Comparison of ENCODE assay signal across 8 cellular contexts in the genomic region with DNA sequence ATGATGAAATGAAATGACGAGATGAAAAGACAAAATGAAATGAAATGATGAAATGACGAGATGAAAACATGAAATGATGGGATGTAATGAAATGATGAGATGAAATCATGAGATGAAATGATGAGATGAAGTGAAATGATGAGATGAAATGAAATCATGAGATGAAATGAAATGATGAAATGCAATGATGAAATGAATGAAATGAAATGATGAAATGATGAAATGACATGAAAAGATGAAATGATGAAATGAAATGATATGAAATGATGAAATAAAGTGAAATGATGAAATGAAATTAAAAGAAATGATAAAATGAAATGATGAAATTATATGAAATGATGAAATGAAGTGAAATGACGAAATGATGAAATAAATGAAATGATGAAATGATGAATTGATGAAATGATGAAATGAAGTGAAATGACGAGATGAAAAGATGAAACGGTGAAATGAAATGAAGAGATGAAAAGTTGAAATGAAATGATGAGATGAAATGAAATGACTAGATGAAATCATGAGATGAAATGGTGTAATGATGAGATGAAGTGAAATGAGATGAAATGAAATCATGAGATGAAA. TPM values are rescaled to one million over a fixed set of nuclear protein-coding genes. Genes with fewer than 3 reads are reported as not detected.
"Had no signal": no experiment of that assay in that cellular context is flagged by ENCODE, and none has a peak within 500 bp of the region (broad histone marks: within the 10 kb centered on the region; RNA-seq: fewer than 3 reads in every experiment).

No MANE protein-coding gene starts in this region.

RNA-seq across cellular contexts. Expression of gene TP53TG3D, which starts 30.9 kb away (rescaled TPM):
- total RNA-seq: colonic mucosa, endodermal cell, gastroesophageal sphincter, hepatocyte, kidney, left colon, mesenteric fat pad, mesothelial cell of epicardium had no signal
- polyA plus RNA-seq: hepatocyte had no signal
